Comparison of ENCODE assay signal across 7 cellular contexts in the genomic region with DNA sequence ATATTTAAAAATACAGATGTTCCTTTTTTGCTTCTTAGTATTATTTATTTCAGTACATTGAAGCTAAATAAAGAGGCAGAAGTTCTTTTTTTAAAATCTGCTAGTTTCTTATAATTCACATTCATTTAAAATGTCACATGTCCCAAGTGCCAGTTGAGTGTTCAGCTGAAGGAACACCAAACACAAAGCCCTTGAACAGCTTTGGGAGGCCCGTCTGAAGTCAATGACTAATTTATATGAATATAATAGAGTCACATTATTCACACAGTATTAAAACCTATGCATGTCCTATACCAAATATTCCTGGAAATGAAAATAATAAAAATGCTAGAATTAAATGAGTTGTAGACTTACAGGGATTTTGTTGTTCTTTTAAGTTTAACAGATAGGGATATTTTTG.
"Had no signal": no experiment of that assay in that cellular context is flagged by ENCODE, and none has a peak within 500 bp of the region (broad histone marks: within the 10 kb centered on the region; RNA-seq: fewer than 3 reads in every experiment).

No MANE protein-coding gene starts in this region.

- H3K4me3 ChIP-seq: K562 had no signal

- DNase-seq: IMR-90, KBM-7, KG1 had no signal

- FAIRE-seq: HepG2, HTR-8/SVneo, K562 had no signal

- H3K27ac ChIP-seq: HL-60 had no signal

- ATAC-seq: HepG2, K562 had no signal
